ENCODE assay signal across 8 cellular contexts in genomic region chr3:121749276-121750086, GRCh38.
A peak's percentile ranks its signal among the peaks of the same experiment; 100 is the strongest.
DNase-seq lines count a peak whose midpoint lies in the region; ATAC-seq and TF ChIP-seq lines count a peak whose summit lies in the region.

Gene GOLGB1 (minus strand): TSS chr3:121749741. CDS start chr3:121730971, 18,770 bp downstream.

- H3K4me3 ChIP-seq in OCI-LY3 (ENCODE audit: low read length) (peak within 1 kb of the TSS; percentile 95), epithelial cell of esophagus (ENCODE audit: low read length) (peak within 1 kb of the TSS; percentile 90)

- no peaks in the 10 kb centered on the region for H3K27me3 ChIP-seq in OCI-LY3 (ENCODE audit: low read depth, low read length)

- H3K9me3 ChIP-seq in OCI-LY3 (ENCODE audit: insufficient read depth, low read length): no peaks in the 10 kb centered on the region

- peaks cover 26% of the 10 kb centered on the region for H3K4me1 ChIP-seq in OCI-LY3 (ENCODE audit: low read length)

- TF ChIP-seq CTCF in OCI-LY3 (IDR thresholded peaks at IDR 0.05; ENCODE audit: low read depth, low read length) (no peak), epithelial cell of esophagus (IDR thresholded peaks at IDR 0.05; ENCODE audit: insufficient read depth, low read depth, low read length, missing control alignments) (no peak)

- H4K20me1 ChIP-seq in OCI-LY3 (ENCODE audit: insufficient read depth, low read length): peaks cover 5% of the 10 kb centered on the region; the same call in 1 of the 2 replicates

- H3K27ac ChIP-seq in OCI-LY3 (ENCODE audit: low read length): peak within 1 kb of the TSS; percentile 54

- H3K79me2 ChIP-seq in OCI-LY3 (ENCODE audit: low read length): peaks cover 30% of the 10 kb centered on the region

- no peaks in the 10 kb centered on the region for H3K36me3 ChIP-seq in OCI-LY3 (replicated peaks; ENCODE audit: low read depth, low read length)

- H3K4me2 ChIP-seq in OCI-LY3 (ENCODE audit: low read length): peak within 1 kb of the TSS; percentile 92

- DNase-seq in DMS 273 treated with DMSO at 0.1 percent for 48 hours (lab: John Stamatoyannopoulos, UW) (peak; percentile 100), HuH-7.5 (ENCODE audit: low spot score) (peak; percentile 86), epithelial cell of esophagus (ENCODE audit: low read depth) (peak; percentile 100), middle frontal gyrus (ENCODE audit: extremely low spot score, low spot score) (peak; percentile 96)
- peak; percentile 91 for DNase-seq in activated CD8-positive, alpha-beta memory T cell treated with anti-CD3 and anti-CD28 coated beads, Interleukin-2, amount 50 U/mL, for 48 hours
- DNase-seq in stimulated activated CD8-positive, alpha-beta memory T cell treated with anti-CD3 and anti-CD28 coated beads, Interleukin-2, amount 100 ng/mL, for 48 hours (ENCODE audit: low read depth in 2 of 2): peak; percentile 78 to 89

- peak within 1 kb of the TSS; percentile 66; the same call in 1 of the 2 replicates for H2AFZ ChIP-seq in OCI-LY3 (ENCODE audit: low read depth, low read length)

- ATAC-seq in GM21528 (IDR thresholded peaks at IDR 0.05; ENCODE audit: low FRiP score, unreplicated experiment): peak; percentile 98

- peak within 1 kb of the TSS; percentile 77 for H3K9ac ChIP-seq in OCI-LY3 (ENCODE audit: low read length)

Comparison
In these comparisons a context has a peak if more than half of its experiments do, and no peak if none do; other contexts are left out.
1. Peak in every context shown above with its lines: DNase-seq, ATAC-seq, H3K4me3 ChIP-seq and H3K27ac ChIP-seq.